In genomic region chr18:51108330-51108729, GRCh38 we compare ENCODE assay signal across 2 cellular contexts.
TF ChIP-seq lines count a peak whose summit lies in the region.

No MANE protein-coding gene starts in this region.

TF ChIP-seq in HEK293, 187 proteins besides CTCF, POLR2A, EP300 and RAD21 (continued from another document):
- no peak for TF ChIP-seq ZBTB11 (tag by site-specific recombination; conservative IDR thresholded peaks at IDR 0.05; ENCODE audit: low read depth)
- TF ChIP-seq ZNF501 (tag by site-specific recombination; IDR thresholded peaks at IDR 0.05) = no peak
- TF ChIP-seq ZNF610 (tag by site-specific recombination; IDR thresholded peaks at IDR 0.05; ENCODE audit: borderline replicate concordance) = 0 out of 2 replicates have a peak, but pooled peaks have one; percentile 23

TF ChIP-seq in HepG2, 621 proteins besides CTCF, POLR2A, EP300 and RAD21 (continued from another document):
- TF ChIP-seq DRAP1 (CRISPR knock-in tag; IDR thresholded peaks at IDR 0.05) (no peak), GLMP (CRISPR knock-in tag; IDR thresholded peaks at IDR 0.05; ENCODE audit: borderline replicate concordance) (no peak), THAP8 (CRISPR knock-in tag; IDR thresholded peaks at IDR 0.05; ENCODE audit: borderline replicate concordance) (no peak), CHD2 (IDR thresholded peaks at IDR 0.05; ENCODE audit: low read depth, low read length) (no peak), NFE2L1 (CRISPR knock-in tag; IDR thresholded peaks at IDR 0.05; ENCODE audit: borderline replicate concordance) (no peak), MBNL3 (CRISPR knock-in tag; conservative IDR thresholded peaks at IDR 0.05) (no peak), DNMT3B (CRISPR knock-in tag; conservative IDR thresholded peaks at IDR 0.05) (no peak)
- TF ChIP-seq, protein P1, sequence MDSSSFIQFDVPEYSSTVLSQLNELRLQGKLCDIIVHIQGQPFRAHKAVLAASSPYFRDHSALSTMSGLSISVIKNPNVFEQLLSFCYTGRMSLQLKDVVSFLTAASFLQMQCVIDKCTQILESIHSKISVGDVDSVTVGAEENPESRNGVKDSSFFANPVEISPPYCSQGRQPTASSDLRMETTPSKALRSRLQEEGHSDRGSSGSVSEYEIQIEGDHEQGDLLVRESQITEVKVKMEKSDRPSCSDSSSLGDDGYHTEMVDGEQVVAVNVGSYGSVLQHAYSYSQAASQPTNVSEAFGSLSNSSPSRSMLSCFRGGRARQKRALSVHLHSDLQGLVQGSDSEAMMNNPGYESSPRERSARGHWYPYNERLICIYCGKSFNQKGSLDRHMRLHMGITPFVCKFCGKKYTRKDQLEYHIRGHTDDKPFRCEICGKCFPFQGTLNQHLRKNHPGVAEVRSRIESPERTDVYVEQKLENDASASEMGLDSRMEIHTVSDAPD (CRISPR knock-in tag; IDR thresholded peaks at IDR 0.05) = no peak
